In genomic region chr2:136242687-136243277, GRCh38 we compare ENCODE assay signal across 11 cellular contexts.
DNase-seq lines count a peak whose midpoint lies in the region; ATAC-seq and TF ChIP-seq lines count a peak whose summit lies in the region.
"Had no signal": no experiment of that assay in that cellular context is flagged by ENCODE, and none has a peak within 500 bp of the region (broad histone marks: within the 10 kb centered on the region; RNA-seq: fewer than 3 reads in every experiment).

No MANE protein-coding gene starts in this region.

- H3K9ac ChIP-seq in Loucy (ENCODE audit: low read depth, low read length, poor library complexity, severe bottlenecking), result peak overlapping the region; percentile 75

- H3K27ac ChIP-seq in left ventricle myocardium inferior (replicated peaks), result no peak overlapping the region

- DNase-seq in activated CD8-positive, alpha-beta T cell treated with anti-CD3 and anti-CD28 coated beads, Interleukin-2, amount 10 ng/mL, durations not matched to agents 7 days and 5 days, result peak; percentile 80
- DNase-seq in choroid plexus epithelial cell (ENCODE audit: low read depth), result peak; percentile 20
- DNase-seq in stimulated activated CD8-positive, alpha-beta memory T cell treated with anti-CD3 and anti-CD28 coated beads, Interleukin-12 subunit alpha, Interleukin-12 subunit beta, amount 100 ng/mL, for 4 hours (ENCODE audit: low read depth), result peak; percentile 42
- no peak for DNase-seq in left ventricle myocardium inferior
- no peak for DNase-seq in cerebellar cortex (ENCODE audit: low spot score)
- no peak for DNase-seq in NCI-H526 treated with DMSO at 0.1 percent for 48 hours (lab: John Stamatoyannopoulos, UW)
- DNase-seq in AG20443 (ENCODE audit: low spot score), result no peak
- DNase-seq: hippocampal formation, NCI-H774 had no signal

- POLR2A ChIA-PET in activated CD8-positive, alpha-beta T cell treated with anti-CD3 and anti-CD28 coated beads, Interleukin-2, amount 10 ng/mL, durations not matched to agents 7 days and 5 days (lab: Charles Lee), result interaction anchor here (0.6 to 1.3 kb wide), 9 partner anchors 15 to 185 kb away, joined by 3 to 6 read pairs (median 4); no protein-coding TSS in a partner anchor

- H2AFZ ChIP-seq in Loucy (ENCODE audit: low read length), result no peak overlapping the region

- H3K27me3 Mint-ChIP-seq in activated CD8-positive, alpha-beta T cell treated with anti-CD3 and anti-CD28 coated beads, Interleukin-2, amount 10 ng/mL, durations not matched to agents 7 days and 5 days (ENCODE audit: low read depth), result no peaks in the 10 kb centered on the region

- peaks cover 65% of the 10 kb centered on the region for H3K4me1 ChIP-seq in Loucy (ENCODE audit: insufficient read depth, low read length, poor library complexity, severe bottlenecking)
- H3K4me1 ChIP-seq in left ventricle myocardium inferior, result peaks cover 21% of the 10 kb centered on the region

- H3K9me3 Mint-ChIP-seq in activated CD8-positive, alpha-beta T cell treated with anti-CD3 and anti-CD28 coated beads, Interleukin-2, amount 10 ng/mL, durations not matched to agents 7 days and 5 days (ENCODE audit: insufficient read depth), result no peaks in the 10 kb centered on the region

- no peaks in the 10 kb centered on the region for H3K79me2 ChIP-seq in Loucy (ENCODE audit: insufficient read depth, low read length)

- peak overlapping the region; percentile 54 for H3K4me2 ChIP-seq in Loucy (ENCODE audit: low read depth, low read length, poor library complexity, severe bottlenecking)

- peak; percentile 78 for ATAC-seq in activated CD8-positive, alpha-beta T cell treated with anti-CD3 and anti-CD28 coated beads, Interleukin-2, amount 10 ng/mL, durations not matched to agents 7 days and 5 days
- ATAC-seq: K562 had no signal

- H3K4me1 Mint-ChIP-seq in activated CD8-positive, alpha-beta T cell treated with anti-CD3 and anti-CD28 coated beads, Interleukin-2, amount 10 ng/mL, durations not matched to agents 7 days and 5 days (ENCODE audit: low read depth), result peaks cover 61% of the 10 kb centered on the region

- no peaks in the 10 kb centered on the region for H3K9me2 ChIP-seq in Loucy (replicated peaks; ENCODE audit: low read depth, low read length)

- peak overlapping the region; percentile 25 for H3K4me3 Mint-ChIP-seq in activated CD8-positive, alpha-beta T cell treated with anti-CD3 and anti-CD28 coated beads, Interleukin-2, amount 10 ng/mL, durations not matched to agents 7 days and 5 days

- H3K36me3 Mint-ChIP-seq in activated CD8-positive, alpha-beta T cell treated with anti-CD3 and anti-CD28 coated beads, Interleukin-2, amount 10 ng/mL, durations not matched to agents 7 days and 5 days (ENCODE audit: low read depth), result peaks cover 8% of the 10 kb centered on the region

- H3K4me3 ChIP-seq in Loucy (ENCODE audit: low read length, poor library complexity, severe bottlenecking), result peak overlapping the region; percentile 10
- H3K4me3 ChIP-seq in choroid plexus epithelial cell (ENCODE audit: low read depth, low read length), result no peak overlapping the region
- no peak overlapping the region for H3K4me3 ChIP-seq in left ventricle myocardium inferior
- H3K4me3 ChIP-seq: K562 had no signal

- TF ChIP-seq CTCF in Loucy (conservative IDR thresholded peaks at IDR 0.05; ENCODE audit: low read length) (no peak), choroid plexus epithelial cell (conservative IDR thresholded peaks at IDR 0.05; ENCODE audit: low read depth, low read length) (no peak), left ventricle myocardium inferior (IDR thresholded peaks at IDR 0.05; ENCODE audit: borderline replicate concordance) (no peak)

- peaks cover 8% of the 10 kb centered on the region; the same call in 1 of the 2 replicates for H3F3A ChIP-seq in Loucy (ENCODE audit: low read depth)

- H3K9me3 ChIP-seq in Loucy (ENCODE audit: insufficient read depth, low read depth, low read length) (no peaks in the 10 kb centered on the region), left ventricle myocardium inferior (replicated peaks) (no peaks in the 10 kb centered on the region)

- intact Hi-C loops in left ventricle myocardium inferior (cut with micrococcal nuclease), result no loop called here

- peak overlapping the region; percentile 92 for H3K27ac Mint-ChIP-seq in activated CD8-positive, alpha-beta T cell treated with anti-CD3 and anti-CD28 coated beads, Interleukin-2, amount 10 ng/mL, durations not matched to agents 7 days and 5 days

- H4K20me1 ChIP-seq in Loucy (ENCODE audit: insufficient read depth, low read length, poor library complexity, severe bottlenecking), result no peaks in the 10 kb centered on the region

- H3K36me3 ChIP-seq in Loucy (ENCODE audit: insufficient read depth, low read length) (no peaks in the 10 kb centered on the region), left ventricle myocardium inferior (no peaks in the 10 kb centered on the region)

- H3K27me3 ChIP-seq in Loucy (ENCODE audit: insufficient read depth, low read length, poor library complexity, severe bottlenecking), result no peaks in the 10 kb centered on the region
- H3K27me3 ChIP-seq in left ventricle myocardium inferior (ENCODE audit: low read depth), result no peaks in the 10 kb centered on the region

- CTCF ChIA-PET in activated CD8-positive, alpha-beta T cell treated with anti-CD3 and anti-CD28 coated beads, Interleukin-2, amount 10 ng/mL, durations not matched to agents 7 days and 5 days (lab: Charles Lee), result interaction anchor here (0.6 to 2.4 kb wide), 7 partner anchors 10 to 190 kb away, joined by 3 to 7 read pairs (median 3); no protein-coding TSS in a partner anchor

Comparison
In these comparisons a context has a peak if more than half of its experiments do, and no peak if none do; other contexts are left out.
1. DNase-seq: peak in activated CD8-positive, alpha-beta T cell treated with anti-CD3 and anti-CD28 coated beads, Interleukin-2, amount 10 ng/mL, durations not matched to agents 7 days and 5 days (single experiment), choroid plexus epithelial cell (single experiment) and stimulated activated CD8-positive, alpha-beta memory T cell treated with anti-CD3 and anti-CD28 coated beads, Interleukin-12 subunit alpha, Interleukin-12 subunit beta, amount 100 ng/mL, for 4 hours (single experiment); none in left ventricle myocardium inferior (single experiment), cerebellar cortex (single experiment), NCI-H526 treated with DMSO at 0.1 percent for 48 hours (single experiment) and AG20443 (single experiment).